Comparison of ENCODE assay signal across 24 cellular contexts in the genomic region with DNA sequence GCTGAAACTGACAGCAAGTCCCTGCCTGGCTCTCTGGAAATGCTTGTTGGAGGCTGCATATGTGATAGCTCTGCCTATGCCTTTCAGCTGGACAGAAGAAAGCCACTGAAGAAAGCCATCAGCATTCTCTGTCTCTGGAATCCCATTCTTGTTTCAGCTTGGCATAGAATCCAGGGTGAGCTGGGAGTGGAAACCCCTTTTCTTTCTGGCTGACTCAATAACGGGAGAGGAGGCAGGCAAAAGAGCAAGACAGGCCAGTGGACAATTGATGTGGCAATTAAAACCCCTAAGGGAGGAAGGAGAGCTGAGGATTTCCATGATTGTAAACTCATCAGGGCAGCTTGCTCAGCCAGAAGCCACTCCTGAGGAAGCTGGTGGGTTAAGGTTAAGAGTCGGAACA.
"Had no signal": no experiment of that assay in that cellular context is flagged by ENCODE, and none has a peak within 500 bp of the region (broad histone marks: within the 10 kb centered on the region; RNA-seq: fewer than 3 reads in every experiment).

No MANE protein-coding gene starts in this region.

- DNase-seq: activated CD4-positive, alpha-beta memory T cell treated with anti-CD3 and anti-CD28 coated beads, Interleukin-2, amount 10 ng/mL, durations not matched to agents 7 days and 5 days; activated CD4-positive, alpha-beta T cell treated with anti-CD3 and anti-CD28 coated beads for 1 hour; activated CD4-positive, alpha-beta T cell treated with anti-CD3 and anti-CD28 coated beads, Interleukin-2, amount 10 ng/mL, durations not matched to agents 7 days and 5 days; activated effector memory CD4-positive, alpha-beta T cell treated with Interleukin-2 at 50 U/mL for 16 hours; activated naive CD4-positive, alpha-beta T cell treated with Interleukin-2 at 50 U/mL for 16 hours; aorta; brain microvascular endothelial cell; caudate nucleus; foreskin keratinocyte; heart left ventricle; hypothalamus; immature natural killer cell; kidney; naive thymus-derived CD8-positive, alpha-beta T cell; right cardiac atrium; spleen; stimulated activated naive CD4-positive, alpha-beta T cell treated with Interleukin-2 at 50 U/mL for 16 hours; T-helper 17 cell; T1000 had no signal

- H3K27ac Mint-ChIP-seq: activated CD4-positive, alpha-beta memory T cell treated with anti-CD3 and anti-CD28 coated beads, Interleukin-2, amount 10 ng/mL, durations not matched to agents 7 days and 5 days; activated CD4-positive, alpha-beta T cell treated with anti-CD3 and anti-CD28 coated beads, Interleukin-2, amount 10 ng/mL, durations not matched to agents 7 days and 5 days; activated naive CD8-positive, alpha-beta T cell; mesothelial cell of epicardium; naive thymus-derived CD8-positive, alpha-beta T cell; T-helper 17 cell; WTC11 had no signal

- H3K9me3 ChIP-seq: heart left ventricle, tibial nerve had no signal

- H3K36me3 ChIP-seq: brain microvascular endothelial cell, heart left ventricle, spleen, tibial nerve had no signal

- H3K36me3 Mint-ChIP-seq: activated naive CD8-positive, alpha-beta T cell; immature natural killer cell; mesothelial cell of epicardium; WTC11 had no signal

- H3K27ac ChIP-seq: brain microvascular endothelial cell, foreskin keratinocyte, heart left ventricle, spleen, tibial nerve had no signal

- H3K27me3 ChIP-seq: brain microvascular endothelial cell, foreskin keratinocyte, tibial nerve had no signal

- H3K9me3 Mint-ChIP-seq: activated CD4-positive, alpha-beta memory T cell treated with anti-CD3 and anti-CD28 coated beads, Interleukin-2, amount 10 ng/mL, durations not matched to agents 7 days and 5 days; activated CD4-positive, alpha-beta T cell treated with anti-CD3 and anti-CD28 coated beads, Interleukin-2, amount 10 ng/mL, durations not matched to agents 7 days and 5 days; immature natural killer cell; mesothelial cell of epicardium; neural crest cell had no signal

- ATAC-seq: foreskin keratinocyte; heart left ventricle; naive thymus-derived CD8-positive, alpha-beta T cell; right cardiac atrium; T-helper 17 cell; WTC11 had no signal

- H3K4me1 Mint-ChIP-seq: WTC11 had no signal

- H3K4me1 ChIP-seq: tibial nerve had no signal

- H3K4me3 Mint-ChIP-seq: activated CD4-positive, alpha-beta memory T cell treated with anti-CD3 and anti-CD28 coated beads, Interleukin-2, amount 10 ng/mL, durations not matched to agents 7 days and 5 days; activated CD4-positive, alpha-beta T cell treated with anti-CD3 and anti-CD28 coated beads, Interleukin-2, amount 10 ng/mL, durations not matched to agents 7 days and 5 days; activated naive CD8-positive, alpha-beta T cell; mesothelial cell of epicardium; naive thymus-derived CD8-positive, alpha-beta T cell; neural crest cell; T-helper 17 cell; WTC11 had no signal

- H3K4me3 ChIP-seq: heart left ventricle, spleen, tibial nerve had no signal
